ENCODE assay signal across 12 cellular contexts in the genomic region with DNA sequence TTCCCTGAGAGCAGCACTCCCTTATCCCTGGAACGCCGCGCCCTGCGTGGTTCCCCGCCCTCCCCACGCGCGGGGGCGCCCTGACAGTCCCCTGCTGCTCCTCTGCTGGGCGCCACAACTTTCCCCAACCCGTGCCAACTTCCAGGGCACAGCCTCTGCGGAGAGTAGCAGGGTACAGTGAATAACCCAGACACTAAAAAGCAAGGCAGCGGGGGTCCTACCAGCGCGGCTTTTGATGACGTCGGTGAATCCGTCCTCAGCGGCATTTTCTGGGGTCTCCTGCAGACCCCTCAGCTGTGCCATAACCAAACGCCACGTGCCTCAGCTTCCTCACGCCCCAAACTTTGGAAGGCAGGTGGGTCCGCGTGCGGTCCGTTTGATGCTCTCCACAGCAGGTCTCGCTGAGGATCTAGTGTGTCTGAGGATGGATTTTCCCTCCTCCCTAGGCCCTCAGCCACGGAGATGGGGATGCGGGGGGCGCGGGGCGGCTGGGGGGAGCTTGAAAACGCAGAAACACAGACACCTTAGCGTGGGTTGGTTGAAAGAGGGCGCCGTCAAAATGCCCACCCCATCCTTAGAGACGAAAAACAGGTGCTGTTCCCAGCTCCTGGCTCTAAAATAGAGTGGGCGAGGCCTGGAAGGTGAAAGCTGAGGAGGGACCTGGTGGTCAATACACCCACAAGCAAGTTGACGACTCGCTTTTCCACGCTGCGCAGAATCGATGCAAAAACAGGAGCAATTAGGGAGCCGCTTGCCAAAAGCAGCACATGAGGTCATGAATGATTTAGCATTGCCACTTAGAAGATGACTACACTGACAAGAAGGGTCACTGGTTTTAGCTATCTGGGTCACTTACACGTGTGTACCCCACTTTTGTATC.
DNase-seq lines count a peak whose midpoint lies in the region; ATAC-seq, FAIRE-seq and TF ChIP-seq lines count a peak whose summit lies in the region.
"Had no signal": no experiment of that assay in that cellular context is flagged by ENCODE, and none has a peak within 500 bp of the region (broad histone marks: within the 10 kb centered on the region; RNA-seq: fewer than 3 reads in every experiment).

No MANE protein-coding gene starts in this region.

- TF ChIP-seq CTCF in neural progenitor cell (IDR thresholded peaks at IDR 0.05) = no peak
- TF ChIP-seq CTCF in upper lobe of right lung (IDR thresholded peaks at IDR 0.05) = no peak

- H3K9ac ChIP-seq in neural progenitor cell = no peak overlapping the region

- no peaks in the 10 kb centered on the region for H3K36me3 Mint-ChIP-seq in neural progenitor cell

- no peaks in the 10 kb centered on the region for H3K79me2 ChIP-seq in neural progenitor cell (ENCODE audit: low read depth)

- peak; percentile 5 for DNase-seq in NCI-H146 (lab: John Stamatoyannopoulos, UW)
- no peak for DNase-seq in NCI-H146 treated with DMSO at 0.1 percent for 48 hours (lab: John Stamatoyannopoulos, UW; ENCODE audit: unreplicated experiment)
- DNase-seq in left cardiac atrium = peak; percentile 23
- peak; percentile 20 for DNase-seq in neural progenitor cell (ENCODE audit: low spot score)
- no peak for DNase-seq in upper lobe of right lung
- no peak for DNase-seq in left colon
- no peak for DNase-seq in HTR-8/SVneo (ENCODE audit: insufficient read length, low spot score)
- DNase-seq: activated T-cell treated with anti-CD3 and anti-CD28 coated beads, Interleukin-2, amount 50 U/mL, for 72 hours; NCI-H1436 treated with DMSO at 0.1 percent for 48 hours had no signal

- no peaks in the 10 kb centered on the region for H3K9me3 ChIP-seq in neural progenitor cell (ENCODE audit: low read depth)
- no peaks in the 10 kb centered on the region for H3K9me3 ChIP-seq in upper lobe of right lung

- H3K27ac ChIP-seq in neural progenitor cell = no peak overlapping the region
- H3K27ac ChIP-seq in upper lobe of right lung = no peak overlapping the region
- H3K27ac ChIP-seq: VCaP had no signal

- H3K27me3 Mint-ChIP-seq in neural progenitor cell (ENCODE audit: insufficient read depth, low read depth) = peaks cover 6% of the 10 kb centered on the region

- intact Hi-C loops in left cardiac atrium (cut with DNase I) (no loop called here), upper lobe of right lung (cut with DNase I) (no loop called here), left colon (cut with DNase I, micrococcal nuclease) (no loop called here)

- H2AFZ ChIP-seq in neural progenitor cell (replicated peaks) = peak overlapping the region; percentile 92

- H3K4me3 ChIP-seq in neural progenitor cell (peak overlapping the region; percentile 63), upper lobe of right lung (peak overlapping the region; percentile 29)

- ATAC-seq in left cardiac atrium (peak in 1 of 2 donors; percentile 49), upper lobe of right lung (peak; percentile 42), left colon (no peak), HG02840 (IDR thresholded peaks at IDR 0.05; ENCODE audit: low FRiP score, unreplicated experiment) (no peak)
- ATAC-seq: activated T-cell treated with anti-CD3 and anti-CD28 coated beads, Interleukin-2, amount 50 U/mL, for 72 hours; HCT116 had no signal

- no peaks in the 10 kb centered on the region for H3F3A ChIP-seq in neural progenitor cell (ENCODE audit: low read depth)

- peaks cover 6% of the 10 kb centered on the region for H3K4me1 ChIP-seq in neural progenitor cell
- H3K4me1 ChIP-seq in upper lobe of right lung = no peaks in the 10 kb centered on the region

- H3K27ac Mint-ChIP-seq in neural progenitor cell = no peak overlapping the region
- H3K27ac Mint-ChIP-seq: activated T-cell treated with anti-CD3 and anti-CD28 coated beads, Interleukin-2, amount 50 U/mL, for 72 hours had no signal

- no peaks in the 10 kb centered on the region for H3K36me3 ChIP-seq in neural progenitor cell
- no peaks in the 10 kb centered on the region for H3K36me3 ChIP-seq in upper lobe of right lung

- H3K9me3 Mint-ChIP-seq in neural progenitor cell = no peaks in the 10 kb centered on the region
- H3K9me3 Mint-ChIP-seq: activated T-cell treated with anti-CD3 and anti-CD28 coated beads, Interleukin-2, amount 50 U/mL, for 72 hours had no signal

- no peak for FAIRE-seq in HTR-8/SVneo (lab: Jason Lieb, UNC)

- peaks cover 52% of the 10 kb centered on the region for H3K27me3 ChIP-seq in neural progenitor cell
- no peaks in the 10 kb centered on the region for H3K27me3 ChIP-seq in upper lobe of right lung

- H4K20me1 ChIP-seq in neural progenitor cell (ENCODE audit: low read depth) = no peaks in the 10 kb centered on the region

- peak overlapping the region; percentile 89 for H3K4me3 Mint-ChIP-seq in neural progenitor cell

- H3K4me2 ChIP-seq in neural progenitor cell = peak overlapping the region; percentile 98

- no peaks in the 10 kb centered on the region for H3K4me1 Mint-ChIP-seq in neural progenitor cell

Comparison
In these comparisons a context has a peak if more than half of its experiments do, and no peak if none do; other contexts are left out.
1. DNase-seq: peak in NCI-H146 (single experiment), left cardiac atrium (single experiment) and neural progenitor cell (single experiment); none in NCI-H146 treated with DMSO at 0.1 percent for 48 hours (single experiment), upper lobe of right lung (single experiment), left colon (0 of 2) and HTR-8/SVneo (single experiment).